14 cellular contexts compared by ENCODE assay signal in the genomic region with DNA sequence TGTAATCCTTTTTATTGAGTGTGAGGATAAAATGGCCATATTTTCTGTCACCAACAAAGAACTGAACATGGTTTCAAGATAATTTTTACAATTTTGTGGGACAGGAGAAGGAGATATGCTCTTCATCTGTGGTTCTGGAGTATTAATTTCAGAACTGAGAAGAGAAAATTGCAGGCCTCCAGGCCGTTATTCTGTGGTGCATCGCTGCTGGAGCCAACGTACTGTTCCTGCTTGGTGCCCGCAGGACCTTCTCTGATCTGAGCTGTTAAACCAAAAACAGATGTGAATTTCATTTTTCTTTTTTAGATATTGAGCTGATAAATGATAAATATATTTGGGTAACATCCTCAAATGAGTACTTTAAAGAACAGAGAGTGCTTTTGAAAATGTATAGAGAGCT.
A peak's percentile ranks its signal among the peaks of the same experiment; 100 is the strongest.
DNase-seq lines count a peak whose midpoint lies in the region; ATAC-seq and TF ChIP-seq lines count a peak whose summit lies in the region.
"Had no signal": no experiment of that assay in that cellular context is flagged by ENCODE, and none has a peak within 500 bp of the region (broad histone marks: within the 10 kb centered on the region; RNA-seq: fewer than 3 reads in every experiment).

No MANE protein-coding gene starts in this region.

- no peak overlapping the region for H3K27ac ChIP-seq in psoas muscle
- H3K27ac ChIP-seq: BLaER1, dorsolateral prefrontal cortex, left ventricle myocardium inferior, right atrium auricular region had no signal

- peak; percentile 50 for ATAC-seq in GM21381 (IDR thresholded peaks at IDR 0.05; ENCODE audit: unreplicated experiment)
- no peak for ATAC-seq in T-cell (replicated peaks in 1 of 4)
- ATAC-seq in effector memory CD8-positive, alpha-beta T cell (replicated peaks): no peak
- no peak for ATAC-seq in psoas muscle

- H3K4me3 ChIP-seq in GM12865 (ENCODE audit: low read depth, low read length) (no peak overlapping the region), psoas muscle (no peak overlapping the region)
- H3K4me3 ChIP-seq: BLaER1, dorsolateral prefrontal cortex, left ventricle myocardium inferior, right atrium auricular region had no signal

- CTCF ChIA-PET in T-cell (lab: Charles Lee): interaction anchor here (0.6 to 6.4 kb wide), 38 partner anchors 9 to 276 kb away, joined by 3 to 103 read pairs (median 4); a partner anchor contains a TSS

- H3K4me1 ChIP-seq in psoas muscle: no peaks in the 10 kb centered on the region
- H3K4me1 ChIP-seq: left ventricle myocardium inferior, right atrium auricular region had no signal

- peak overlapping the region; percentile 89 to 99 for H3K27ac Mint-ChIP-seq in T-cell
- peak overlapping the region; percentile 88 to 89 for H3K27ac Mint-ChIP-seq in effector memory CD8-positive, alpha-beta T cell
- H3K27ac Mint-ChIP-seq: H9 had no signal

- POLR2A ChIA-PET in T-cell (lab: Charles Lee): interaction anchor here (0.6 to 1.6 kb wide), 11 partner anchors 16 to 168 kb away, joined by 3 to 11 read pairs (median 4); a partner anchor contains a TSS

- no peaks in the 10 kb centered on the region for H3K27me3 ChIP-seq in psoas muscle (ENCODE audit: insufficient read depth in 3 of 3, low read length in 2 of 3)
- H3K27me3 ChIP-seq: right atrium auricular region had no signal

- no peaks in the 10 kb centered on the region for H3K27me3 Mint-ChIP-seq in T-cell
- H3K27me3 Mint-ChIP-seq in effector memory CD8-positive, alpha-beta T cell: no peaks in the 10 kb centered on the region

- H3K9me3 Mint-ChIP-seq in T-cell: no peaks in the 10 kb centered on the region
- no peaks in the 10 kb centered on the region for H3K9me3 Mint-ChIP-seq in effector memory CD8-positive, alpha-beta T cell
- H3K9me3 Mint-ChIP-seq: H9 had no signal

- H3K4me1 Mint-ChIP-seq in T-cell: peaks cover 98 to 100% (median 98%) of the 10 kb centered on the region in 3 donors
- peaks cover 72 to 73% of the 10 kb centered on the region in 2 donors for H3K4me1 Mint-ChIP-seq in effector memory CD8-positive, alpha-beta T cell (ENCODE audit: low read depth in 2 of 2)
- H3K4me1 Mint-ChIP-seq: H9 had no signal

- TF ChIP-seq CTCF in GM12865 (IDR thresholded peaks at IDR 0.05; ENCODE audit: insufficient read depth, low read depth, low read length, missing control alignments): no peak
- TF ChIP-seq CTCF in psoas muscle (IDR thresholded peaks at IDR 0.05): no peak

- DNase-seq in GM12865 (ENCODE audit: low read depth) (peak; percentile 63), T-cell (no peak), cerebellar cortex (ENCODE audit: low spot score) (no peak), psoas muscle (no peak), putamen (ENCODE audit: low spot score) (no peak)
- no peak for DNase-seq in effector memory CD8-positive, alpha-beta T cell
- DNase-seq: activated CD8-positive, alpha-beta memory T cell treated with anti-CD3 and anti-CD28 coated beads, Interleukin-2, amount 50 U/mL, for 4 hours; dorsolateral prefrontal cortex; H9; left ventricle myocardium inferior; MM.1S had no signal

- no peaks in the 10 kb centered on the region for H3K36me3 ChIP-seq in psoas muscle (ENCODE audit: insufficient read depth in 1 of 2, low read depth in 1 of 2)
- H3K36me3 ChIP-seq: left ventricle myocardium inferior, right atrium auricular region had no signal

- peaks cover 5% of the 10 kb centered on the region for H3K9me3 ChIP-seq in psoas muscle

- 85 to 91% (median 88%) methylated on average over 4 of the region's 4 CpGs for WGBS in psoas muscle, 3 donors

- peaks cover 67% of the 10 kb centered on the region for H3K36me3 Mint-ChIP-seq in T-cell
- peaks cover 76% of the 10 kb centered on the region for H3K36me3 Mint-ChIP-seq in effector memory CD8-positive, alpha-beta T cell (ENCODE audit: insufficient read depth)

- intact Hi-C loops in psoas muscle (cut with DNase I): no loop called here

- H3K4me3 Mint-ChIP-seq in T-cell: peak overlapping the region; percentile 26 to 50 (median 49)
- peak overlapping the region; percentile 63 to 71 for H3K4me3 Mint-ChIP-seq in effector memory CD8-positive, alpha-beta T cell
- H3K4me3 Mint-ChIP-seq: H9 had no signal
